In the genomic region with DNA sequence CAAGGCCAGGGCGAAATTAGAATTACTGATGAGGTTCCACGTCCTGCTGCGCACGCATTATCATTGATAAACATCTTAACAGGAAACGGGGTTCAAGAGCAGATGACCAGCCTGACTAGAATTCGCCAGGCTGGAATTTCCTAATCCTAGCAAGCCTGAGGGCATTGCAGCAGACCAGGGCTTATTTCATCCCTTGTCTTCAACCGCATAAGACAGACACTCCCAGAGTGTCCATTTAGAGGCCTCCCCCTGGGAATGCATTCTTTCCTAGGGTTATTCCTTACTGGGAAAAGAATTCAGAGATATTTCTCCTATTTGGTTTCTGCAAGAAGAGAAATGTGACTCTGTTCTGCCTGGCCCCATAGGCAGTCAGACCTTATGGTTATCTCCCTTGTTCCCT, we compare ENCODE assay signal across 9 cellular contexts.
"Had no signal": no experiment of that assay in that cellular context is flagged by ENCODE, and none has a peak within 500 bp of the region (broad histone marks: within the 10 kb centered on the region; RNA-seq: fewer than 3 reads in every experiment).

No MANE protein-coding gene starts in this region.

- DNase-seq: GM23248, H9, HFFc6, Karpas-422, KBM-7 had no signal

- H3K27ac ChIP-seq: GM23248, HL-60, KMS-11 had no signal

- H3K4me2 ChIP-seq: KMS-11 had no signal

- H3K9ac ChIP-seq: GM23248, KMS-11 had no signal

- ATAC-seq: HCT116, HepG2 had no signal

- H3K4me3 ChIP-seq: GM23248 had no signal
